ENCODE assay signal across 22 cellular contexts in genomic region chr3:122603056-122603455, GRCh38. TPM values are rescaled to one million over a fixed set of nuclear protein-coding genes. Genes with fewer than 3 reads are reported as not detected.
"Had no signal": no experiment of that assay in that cellular context is flagged by ENCODE, and none has a peak within 500 bp of the region (broad histone marks: within the 10 kb centered on the region; RNA-seq: fewer than 3 reads in every experiment).

No MANE protein-coding gene starts in this region.

- H3K4me1 ChIP-seq: lower lobe of right lung, psoas muscle, sigmoid colon, suprapubic skin, transverse colon, upper lobe of right lung, uterus had no signal

- H3K27ac Mint-ChIP-seq: nephron progenitor cell; stimulated activated effector memory CD8-positive, alpha-beta T cell treated with anti-CD3 and anti-CD28 coated beads, Interleukin-12 subunit alpha, Interleukin-12 subunit beta, amount 100 ng/mL, for 72 hours had no signal

- H3K36me3 Mint-ChIP-seq: stimulated activated effector memory CD8-positive, alpha-beta T cell treated with anti-CD3 and anti-CD28 coated beads, Interleukin-12 subunit alpha, Interleukin-12 subunit beta, amount 100 ng/mL, for 72 hours had no signal

- H3K4me3 Mint-ChIP-seq: nephron progenitor cell; stimulated activated effector memory CD8-positive, alpha-beta T cell treated with anti-CD3 and anti-CD28 coated beads, Interleukin-12 subunit alpha, Interleukin-12 subunit beta, amount 100 ng/mL, for 72 hours had no signal

- H3K4me3 ChIP-seq: dorsolateral prefrontal cortex, lower lobe of right lung, ovary, psoas muscle, sigmoid colon, suprapubic skin, transverse colon, upper lobe of right lung, uterus had no signal

- H3K9me3 Mint-ChIP-seq: nephron progenitor cell; stimulated activated effector memory CD8-positive, alpha-beta T cell treated with anti-CD3 and anti-CD28 coated beads, Interleukin-12 subunit alpha, Interleukin-12 subunit beta, amount 100 ng/mL, for 72 hours had no signal

- H3K36me3 ChIP-seq: lower lobe of right lung, ovary, sigmoid colon, suprapubic skin, transverse colon, upper lobe of right lung, uterus had no signal

- ATAC-seq: left ventricle myocardium superior; lower lobe of right lung; psoas muscle; right cardiac atrium; stimulated activated effector memory CD8-positive, alpha-beta T cell treated with anti-CD3 and anti-CD28 coated beads, Interleukin-12 subunit alpha, Interleukin-12 subunit beta, amount 100 ng/mL, for 72 hours; upper lobe of right lung had no signal

- FAIRE-seq: frontal cortex, keratinocyte had no signal

- H3K9me3 ChIP-seq: lower lobe of right lung, ovary, psoas muscle, sigmoid colon, suprapubic skin, transverse colon, upper lobe of right lung, uterus had no signal

- H3K27ac ChIP-seq: dorsolateral prefrontal cortex, lower lobe of right lung, ovary, psoas muscle, sigmoid colon, suprapubic skin, transverse colon, upper lobe of right lung, uterus had no signal

- DNase-seq: cerebellar nuclear complex; cortex of kidney; dorsolateral prefrontal cortex; effector CD4-positive, alpha-beta T cell; left ventricle myocardium superior; lower lobe of right lung; nephron progenitor cell; ovary; posterior cingulate gyrus; psoas muscle; right cardiac atrium; sigmoid colon; stimulated activated CD4-positive, alpha-beta T cell treated with anti-CD3 and anti-CD28 coated beads, Interleukin-2, amount 100 ng/mL, for 24 hours; stimulated activated CD4-positive, alpha-beta T cell treated with anti-CD3 and anti-CD28 coated beads, Interleukin-4, amount 100 ng/mL, for 24 hours; stimulated activated naive CD4-positive, alpha-beta T cell treated with Interleukin-2 at 50 U/mL for 16 hours; transverse colon; upper lobe of right lung; uterus had no signal

- H3K27me3 ChIP-seq: ovary, sigmoid colon, suprapubic skin, transverse colon, upper lobe of right lung, uterus had no signal

RNA-seq across cellular contexts. Expression of gene PARP15, which starts 25.6 kb away (rescaled TPM):
- total RNA-seq: frontal cortex had no signal
